9 cellular contexts compared by ENCODE assay signal in the genomic region with DNA sequence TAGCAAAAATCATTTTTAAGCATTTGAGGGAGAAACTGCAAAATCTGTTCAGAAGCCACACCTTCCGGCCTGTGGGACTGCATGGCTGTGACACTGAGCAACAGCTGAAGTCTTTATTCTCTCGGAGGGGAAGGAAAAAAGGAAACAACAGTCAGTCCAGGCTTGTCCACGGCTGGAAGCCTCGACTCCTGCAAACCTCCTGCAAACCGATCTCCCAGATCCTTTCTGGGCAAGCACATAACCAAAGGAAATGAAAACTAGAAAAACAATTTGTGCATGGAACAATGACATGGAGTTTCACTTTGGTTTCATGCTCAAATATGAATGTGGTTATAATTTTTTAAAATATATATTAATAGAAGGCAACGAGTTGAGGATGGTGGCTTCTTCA. TPM values are rescaled to one million over a fixed set of nuclear protein-coding genes. Genes with fewer than 3 reads are reported as not detected.
A peak's percentile ranks its signal among the peaks of the same experiment; 100 is the strongest.
DNase-seq lines count a peak whose midpoint lies in the region; ATAC-seq and TF ChIP-seq lines count a peak whose summit lies in the region.
"Had no signal": no experiment of that assay in that cellular context is flagged by ENCODE, and none has a peak within 500 bp of the region (broad histone marks: within the 10 kb centered on the region; RNA-seq: fewer than 3 reads in every experiment).

No MANE protein-coding gene starts in this region.

- no peak overlapping the region for H3K27ac Mint-ChIP-seq in activated naive CD8-positive, alpha-beta T cell treated with anti-CD3 and anti-CD28 coated beads for 36 hours
- no peak overlapping the region for H3K27ac Mint-ChIP-seq in activated T-helper 1 cell treated with anti-CD3 and anti-CD28 coated beads, Interleukin-12 subunit alpha, Interleukin-12 subunit beta, Interleukin-2, Interleukin-4 antibody, amounts not matched to agents 30 ng/mL and 10 ng/mL and 1 ng/mL, durations not matched to agents 14 hours and 24 hours and 36 hours
- H3K27ac Mint-ChIP-seq: activated CD8-positive, alpha-beta T cell treated with anti-CD3 and anti-CD28 coated beads, Interleukin-2, amount 10 ng/mL, durations not matched to agents 7 days and 5 days had no signal

- H3K27me3 Mint-ChIP-seq in activated naive CD8-positive, alpha-beta T cell treated with anti-CD3 and anti-CD28 coated beads for 36 hours: peaks cover 88% of the 10 kb centered on the region
- peaks cover 71% of the 10 kb centered on the region for H3K27me3 Mint-ChIP-seq in activated T-helper 1 cell treated with anti-CD3 and anti-CD28 coated beads, Interleukin-12 subunit alpha, Interleukin-12 subunit beta, Interleukin-2, Interleukin-4 antibody, amounts not matched to agents 30 ng/mL and 10 ng/mL and 1 ng/mL, durations not matched to agents 14 hours and 24 hours and 36 hours (ENCODE audit: insufficient read depth)

- TF ChIP-seq POLR2A in suprapubic skin (IDR thresholded peaks at IDR 0.05): no peak

- H3K36me3 ChIP-seq in lung (ENCODE audit: control insufficient read depth in 2 of 2, insufficient read depth in 2 of 2, low read length in 2 of 2): no peaks in the 10 kb centered on the region
- H3K36me3 ChIP-seq in suprapubic skin: no peaks in the 10 kb centered on the region

- H3K4me1 Mint-ChIP-seq in activated naive CD8-positive, alpha-beta T cell treated with anti-CD3 and anti-CD28 coated beads for 36 hours: peaks cover 6% of the 10 kb centered on the region
- H3K4me1 Mint-ChIP-seq in activated T-helper 1 cell treated with anti-CD3 and anti-CD28 coated beads, Interleukin-12 subunit alpha, Interleukin-12 subunit beta, Interleukin-2, Interleukin-4 antibody, amounts not matched to agents 30 ng/mL and 10 ng/mL and 1 ng/mL, durations not matched to agents 14 hours and 24 hours and 36 hours (ENCODE audit: low read depth): peaks cover 15% of the 10 kb centered on the region

- H3K9me3 ChIP-seq in lung (ENCODE audit: control insufficient read depth in 2 of 2, insufficient read depth in 1 of 2, low read length in 1 of 2) (no peaks in the 10 kb centered on the region), suprapubic skin (no peaks in the 10 kb centered on the region)

- H3K27me3 ChIP-seq in lung (ENCODE audit: control insufficient read depth, insufficient read depth) (no peaks in the 10 kb centered on the region), suprapubic skin (peaks cover 81% of the 10 kb centered on the region)

- WGBS in lung, 2 donors: 1 to 4% methylated on average over 6 of the region's 6 CpGs
- 6% methylated on average over 6 of the region's 6 CpGs for WGBS in suprapubic skin

- ATAC-seq in lung (ENCODE audit: insufficient read depth, low FRiP score) (no peak), HG02970 (IDR thresholded peaks at IDR 0.05; ENCODE audit: low FRiP score, unreplicated experiment) (no peak)
- ATAC-seq: activated CD8-positive, alpha-beta T cell treated with anti-CD3 and anti-CD28 coated beads, Interleukin-2, amount 10 ng/mL, durations not matched to agents 7 days and 5 days had no signal

- TF ChIP-seq EP300 in suprapubic skin (IDR thresholded peaks at IDR 0.05): no peak

- H3K4me1 ChIP-seq in lung (ENCODE audit: control insufficient read depth in 2 of 2, insufficient read depth in 2 of 2, low read length in 2 of 2): peaks cover 20 to 28% of the 10 kb centered on the region in 2 donors
- H3K4me1 ChIP-seq in suprapubic skin: peaks cover 35% of the 10 kb centered on the region

- no peaks in the 10 kb centered on the region for H3K9me3 Mint-ChIP-seq in activated naive CD8-positive, alpha-beta T cell treated with anti-CD3 and anti-CD28 coated beads for 36 hours
- no peaks in the 10 kb centered on the region for H3K9me3 Mint-ChIP-seq in activated T-helper 1 cell treated with anti-CD3 and anti-CD28 coated beads, Interleukin-12 subunit alpha, Interleukin-12 subunit beta, Interleukin-2, Interleukin-4 antibody, amounts not matched to agents 30 ng/mL and 10 ng/mL and 1 ng/mL, durations not matched to agents 14 hours and 24 hours and 36 hours

- H3K27ac ChIP-seq in lung (ENCODE audit: low read depth in 1 of 2, low read length in 1 of 2): peak overlapping the region; percentile 94 to 97
- peak overlapping the region; percentile 88 for H3K27ac ChIP-seq in suprapubic skin

- intact Hi-C loops in activated T-helper 1 cell treated with anti-CD3 and anti-CD28 coated beads, Interleukin-12 subunit alpha, Interleukin-12 subunit beta, Interleukin-2, Interleukin-4 antibody, amounts not matched to agents 30 ng/mL and 10 ng/mL and 1 ng/mL, durations not matched to agents 14 hours and 24 hours and 36 hours (cut with micrococcal nuclease): loop anchor here (1.0 to 5.0 kb wide), 3 partner anchors 8 to 1756 kb away; no protein-coding TSS in a partner anchor

- no peak for TF ChIP-seq CTCF in lung (IDR thresholded peaks at IDR 0.05; ENCODE audit: control extremely low read depth, extremely low read depth)
- no peak for TF ChIP-seq CTCF in suprapubic skin (IDR thresholded peaks at IDR 0.05)

- no peak overlapping the region for H3K4me3 Mint-ChIP-seq in activated naive CD8-positive, alpha-beta T cell treated with anti-CD3 and anti-CD28 coated beads for 36 hours
- no peak overlapping the region for H3K4me3 Mint-ChIP-seq in activated T-helper 1 cell treated with anti-CD3 and anti-CD28 coated beads, Interleukin-12 subunit alpha, Interleukin-12 subunit beta, Interleukin-2, Interleukin-4 antibody, amounts not matched to agents 30 ng/mL and 10 ng/mL and 1 ng/mL, durations not matched to agents 14 hours and 24 hours and 36 hours
- H3K4me3 Mint-ChIP-seq: activated CD8-positive, alpha-beta T cell treated with anti-CD3 and anti-CD28 coated beads, Interleukin-2, amount 10 ng/mL, durations not matched to agents 7 days and 5 days had no signal

- no peaks in the 10 kb centered on the region for H3K36me3 Mint-ChIP-seq in activated naive CD8-positive, alpha-beta T cell treated with anti-CD3 and anti-CD28 coated beads for 36 hours
- H3K36me3 Mint-ChIP-seq in activated T-helper 1 cell treated with anti-CD3 and anti-CD28 coated beads, Interleukin-12 subunit alpha, Interleukin-12 subunit beta, Interleukin-2, Interleukin-4 antibody, amounts not matched to agents 30 ng/mL and 10 ng/mL and 1 ng/mL, durations not matched to agents 14 hours and 24 hours and 36 hours (ENCODE audit: low read depth): no peaks in the 10 kb centered on the region

- H3K4me3 ChIP-seq in lung (peak overlapping the region; percentile 76), suprapubic skin (peak overlapping the region; percentile 72)

- DNase-seq in M059J (ENCODE audit: low read depth) (peak; percentile 46), dermis blood vessel endothelial cell (peak; percentile 50), lung (ENCODE audit: low spot score) (no peak), suprapubic skin (ENCODE audit: low spot score in 2 of 2) (peak in 1 of 2 donors; percentile 50), NCI-H1417 (lab: John Stamatoyannopoulos, UW) (no peak)
- no peak for DNase-seq in activated naive CD8-positive, alpha-beta T cell treated with anti-CD3 and anti-CD28 coated beads for 36 hours
- DNase-seq in activated T-helper 1 cell treated with anti-CD3 and anti-CD28 coated beads, Interleukin-12 subunit alpha, Interleukin-12 subunit beta, Interleukin-2, Interleukin-4 antibody, amounts not matched to agents 30 ng/mL and 10 ng/mL and 1 ng/mL, durations not matched to agents 14 hours and 24 hours and 36 hours (ENCODE audit: low spot score): no peak
- DNase-seq: activated CD8-positive, alpha-beta T cell treated with anti-CD3 and anti-CD28 coated beads, Interleukin-2, amount 10 ng/mL, durations not matched to agents 7 days and 5 days had no signal

RNA-seq across cellular contexts. Expression of gene COL4A1, which starts 1.0 kb away (rescaled TPM):
- total RNA-seq in M059J (2014; rRNA removed; shearing (Covaris generic)): 59.5 and 99.9 TPM in 2 replicates
- 1,485 and 1,882 TPM in 2 replicates for total RNA-seq in dermis blood vessel endothelial cell
- 1,000 to 10,000 TPM in 1 of 2 donors, 100 to 1,000 TPM in 1; 326 to 1,051 TPM for total RNA-seq in lung
- polyA plus RNA-seq in lung: 100 to 1,000 TPM; 114 to 310 TPM
- 10 to 100 TPM; 36.7 to 60.8 (median 43.6) TPM for total RNA-seq in suprapubic skin
- total RNA-seq in activated naive CD8-positive, alpha-beta T cell treated with anti-CD3 and anti-CD28 coated beads for 36 hours: not detected
- not detected in 2 replicates for total RNA-seq in activated T-helper 1 cell treated with anti-CD3 and anti-CD28 coated beads, Interleukin-12 subunit alpha, Interleukin-12 subunit beta, Interleukin-2, Interleukin-4 antibody, amounts not matched to agents 30 ng/mL and 10 ng/mL and 1 ng/mL, durations not matched to agents 14 hours and 24 hours and 36 hours
- total RNA-seq: activated CD8-positive, alpha-beta T cell treated with anti-CD3 and anti-CD28 coated beads, Interleukin-2, amount 10 ng/mL, durations not matched to agents 7 days and 5 days had no signal

RNA-seq across cellular contexts. Expression of gene COL4A2, which starts 1.1 kb away (rescaled TPM):
- total RNA-seq in M059J (2014; rRNA removed; shearing (Covaris generic)): 110 and 205 TPM in 2 replicates
- total RNA-seq in dermis blood vessel endothelial cell (1,112 and 1,320 TPM in 2 replicates), lung (100 to 1,000 TPM; 414 to 627 TPM), suprapubic skin (10 to 100 TPM; 43.0 to 72.7 (median 53.5) TPM)
- 100 to 1,000 TPM; 169 to 264 TPM for polyA plus RNA-seq in lung
- not detected for total RNA-seq in activated naive CD8-positive, alpha-beta T cell treated with anti-CD3 and anti-CD28 coated beads for 36 hours
- 0.10 TPM in 1 of 2 replicates, not detected in the other for total RNA-seq in activated T-helper 1 cell treated with anti-CD3 and anti-CD28 coated beads, Interleukin-12 subunit alpha, Interleukin-12 subunit beta, Interleukin-2, Interleukin-4 antibody, amounts not matched to agents 30 ng/mL and 10 ng/mL and 1 ng/mL, durations not matched to agents 14 hours and 24 hours and 36 hours
- total RNA-seq: activated CD8-positive, alpha-beta T cell treated with anti-CD3 and anti-CD28 coated beads, Interleukin-2, amount 10 ng/mL, durations not matched to agents 7 days and 5 days had no signal

Comparison
In these comparisons a context has a peak if more than half of its experiments do, and no peak if none do; other contexts are left out.
1. DNase-seq: peak in M059J (single experiment) and dermis blood vessel endothelial cell (single experiment); none in lung (single experiment), activated naive CD8-positive, alpha-beta T cell treated with anti-CD3 and anti-CD28 coated beads for 36 hours (single experiment), NCI-H1417 (0 of 3) and activated T-helper 1 cell treated with anti-CD3 and anti-CD28 coated beads, Interleukin-12 subunit alpha, Interleukin-12 subunit beta, Interleukin-2, Interleukin-4 antibody, amounts not matched to agents 30 ng/mL and 10 ng/mL and 1 ng/mL, durations not matched to agents 14 hours and 24 hours and 36 hours (single experiment).
2. RNA of gene COL4A1, which starts 1.0 kb away (total RNA-seq): 1,485 to 1,882 TPM in dermis blood vessel endothelial cell, 326 to 1,051 TPM in lung, 59.5 to 99.9 TPM in M059J and 36.7 to 60.8 TPM in suprapubic skin; not detected in activated T-helper 1 cell treated with anti-CD3 and anti-CD28 coated beads, Interleukin-12 subunit alpha, Interleukin-12 subunit beta, Interleukin-2, Interleukin-4 antibody, amounts not matched to agents 30 ng/mL and 10 ng/mL and 1 ng/mL, durations not matched to agents 14 hours and 24 hours and 36 hours and not detected in activated naive CD8-positive, alpha-beta T cell treated with anti-CD3 and anti-CD28 coated beads for 36 hours; every median in the first group is over 10 times any median in the second.
3. RNA of gene COL4A2, which starts 1.1 kb away (total RNA-seq): 1,112 to 1,320 TPM in dermis blood vessel endothelial cell, 414 to 627 TPM in lung, 110 to 205 TPM in M059J and 43.0 to 72.7 TPM in suprapubic skin; not detected in activated naive CD8-positive, alpha-beta T cell treated with anti-CD3 and anti-CD28 coated beads for 36 hours and 0.10 TPM in activated T-helper 1 cell treated with anti-CD3 and anti-CD28 coated beads, Interleukin-12 subunit alpha, Interleukin-12 subunit beta, Interleukin-2, Interleukin-4 antibody, amounts not matched to agents 30 ng/mL and 10 ng/mL and 1 ng/mL, durations not matched to agents 14 hours and 24 hours and 36 hours; every median in the first group is over 10 times any median in the second.